10 cellular contexts compared by ENCODE assay signal in genomic region chr15:99143655-99144610, GRCh38. TPM values are rescaled to one million over a fixed set of nuclear protein-coding genes. Genes with fewer than 3 reads are reported as not detected.
DNase-seq lines count a peak whose midpoint lies in the region; ATAC-seq, FAIRE-seq and TF ChIP-seq lines count a peak whose summit lies in the region.
"Had no signal": no experiment of that assay in that cellular context is flagged by ENCODE, and none has a peak within 500 bp of the region (broad histone marks: within the 10 kb centered on the region; RNA-seq: fewer than 3 reads in every experiment).

No MANE protein-coding gene starts in this region.

- intact Hi-C loops in colonic mucosa (cut with DNase I) = no loop called here
- intact Hi-C loops in HepG2 (cut with micrococcal nuclease; ENCODE audit: unreplicated experiment) = no loop called here
- intact Hi-C loops in kidney (cut with DNase I) = no loop called here

- peaks cover 4% of the 10 kb centered on the region for H3K9me3 Mint-ChIP-seq in glutamatergic neuron (ENCODE audit: unreplicated experiment)
- H3K9me3 Mint-ChIP-seq: activated naive CD4-positive, alpha-beta T cell treated with anti-CD3 and anti-CD28 coated beads for 36 hours had no signal

- in situ Hi-C loops in HepG2 (cut with HindIII; ENCODE audit: extremely low pct_ligation_motif_present, low pct_unique_long_range_greater_than_20kb) = no loop called here

- peak; percentile 93 for ATAC-seq in HepG2
- no peak for ATAC-seq in HG03280 (IDR thresholded peaks at IDR 0.05; ENCODE audit: unreplicated experiment)
- ATAC-seq: foreskin keratinocyte had no signal

- H3K36me3 Mint-ChIP-seq in glutamatergic neuron (ENCODE audit: unreplicated experiment) = no peaks in the 10 kb centered on the region

- 84% methylated on average over 7 of the region's 7 CpGs for WGBS in HepG2 (ENCODE audit: low lambda C conversion rate)

- H3K27ac ChIP-seq in HUES48 (ENCODE audit: low read depth, low read length) (peak overlapping the region; percentile 76), colonic mucosa (no peak overlapping the region), HepG2 (ENCODE audit: extremely low read length, insufficient read depth, low read length) (no peak overlapping the region), stomach smooth muscle (ENCODE audit: low read length) (peak overlapping the region; percentile 91), kidney (ENCODE audit: low read depth in 2 of 2, low read length in 2 of 2) (no peak overlapping the region)
- H3K27ac ChIP-seq: foreskin keratinocyte had no signal

- H2AFZ ChIP-seq in HepG2 (ENCODE audit: low read length) = no peak overlapping the region

- H3K4me3 ChIP-seq in HUES48 (ENCODE audit: low read depth, low read length) (no peak overlapping the region), colonic mucosa (no peak overlapping the region), HepG2 (replicated peaks in 1 of 3; ENCODE audit: insufficient read depth in 1 of 3, low read depth in 2 of 3, low read length in 3 of 3) (no peak overlapping the region), stomach smooth muscle (ENCODE audit: low read length in 2 of 2) (peak overlapping the region in 1 of 2 donors; percentile 15), kidney (ENCODE audit: low read length in 2 of 2) (no peak overlapping the region)

- H3K4me3 Mint-ChIP-seq in glutamatergic neuron (ENCODE audit: unreplicated experiment) = no peak overlapping the region
- H3K4me3 Mint-ChIP-seq: activated naive CD4-positive, alpha-beta T cell treated with anti-CD3 and anti-CD28 coated beads for 36 hours had no signal

- H3K9me3 ChIP-seq in HUES48 (ENCODE audit: control insufficient read depth, insufficient read depth, low read length) (no peaks in the 10 kb centered on the region), colonic mucosa (no peaks in the 10 kb centered on the region), HepG2 (ENCODE audit: low read length) (no peaks in the 10 kb centered on the region), stomach smooth muscle (ENCODE audit: control insufficient read depth in 2 of 2, low read length in 2 of 2) (no peaks in the 10 kb centered on the region), kidney (ENCODE audit: control insufficient read depth in 1 of 2, low read length in 2 of 2) (no peaks in the 10 kb centered on the region)

- peaks cover 2% of the 10 kb centered on the region for H3K27me3 Mint-ChIP-seq in glutamatergic neuron (ENCODE audit: unreplicated experiment)

- TF ChIP-seq EP300 in HepG2 (IDR thresholded peaks at IDR 0.05; ENCODE audit: low read depth in 2 of 2, low read length in 2 of 2) (no peak), HepG2 (CRISPR knock-in tag; IDR thresholded peaks at IDR 0.05; ENCODE audit: borderline replicate concordance) (no peak)

- H3K4me1 Mint-ChIP-seq in glutamatergic neuron (ENCODE audit: low read depth, unreplicated experiment) = peaks cover 19% of the 10 kb centered on the region

- no peak for TF ChIP-seq POLR2A in HepG2 (IDR thresholded peaks at IDR 0.05; ENCODE audit: insufficient read depth in 1 of 2, low read depth in 2 of 2, low read length in 2 of 2)

- TF ChIP-seq RAD21 in HepG2 (CRISPR knock-in tag; IDR thresholded peaks at IDR 0.05) = no peak

- H3K4me1 ChIP-seq in HUES48 (ENCODE audit: control insufficient read depth, insufficient read depth, low read length) (peaks cover 38% of the 10 kb centered on the region), colonic mucosa (no peaks in the 10 kb centered on the region), HepG2 (ENCODE audit: insufficient read depth, low read length) (peaks cover 12% of the 10 kb centered on the region), stomach smooth muscle (ENCODE audit: control insufficient read depth, insufficient read depth, low read length) (peaks cover 56% of the 10 kb centered on the region), kidney (ENCODE audit: control insufficient read depth in 1 of 2, insufficient read depth in 1 of 2, low read depth in 1 of 2, low read length in 2 of 2) (no peaks in the 10 kb centered on the region)
- H3K4me1 ChIP-seq: foreskin keratinocyte had no signal

- no peak overlapping the region for H3K4me2 ChIP-seq in HepG2 (ENCODE audit: low read depth, low read length)

- peak; percentile 38 for DNase-seq in colonic mucosa
- DNase-seq in HepG2 (ENCODE audit: low spot score) = peak; percentile 35
- no peak for DNase-seq in NCI-H2029 (lab: John Stamatoyannopoulos, UW)
- DNase-seq in kidney = no peak
- DNase-seq in glutamatergic neuron = no peak
- DNase-seq: activated naive CD4-positive, alpha-beta T cell treated with anti-CD3 and anti-CD28 coated beads for 36 hours; foreskin keratinocyte had no signal

- no TSS peak for BruUV-seq in HepG2 (replicated peaks; lab: Mats Ljungman, UMichigan)

- H3K79me2 ChIP-seq in HepG2 (ENCODE audit: insufficient read depth, low read length) = no peaks in the 10 kb centered on the region

- no peak for FAIRE-seq in HepG2 (lab: Jason Lieb, UNC)
- no peak for FAIRE-seq in kidney (lab: Jason Lieb, UNC)

- TF ChIP-seq CTCF in colonic mucosa (IDR thresholded peaks at IDR 0.05) (no peak), HepG2 (CRISPR knock-in tag; IDR thresholded peaks at IDR 0.05) (no peak), kidney (IDR thresholded peaks at IDR 0.05; ENCODE audit: borderline replicate concordance, extremely low read depth, insufficient read depth) (no peak), glutamatergic neuron (IDR thresholded peaks at IDR 0.05; ENCODE audit: partially characterized antibody, unreplicated experiment) (no peak)

- H4K20me1 ChIP-seq in HepG2 (ENCODE audit: insufficient read depth, low read length) = no peaks in the 10 kb centered on the region

- no peak overlapping the region for H3K27ac Mint-ChIP-seq in glutamatergic neuron (ENCODE audit: unreplicated experiment)
- H3K27ac Mint-ChIP-seq: activated naive CD4-positive, alpha-beta T cell treated with anti-CD3 and anti-CD28 coated beads for 36 hours had no signal

- H3K9ac ChIP-seq in HUES48 (ENCODE audit: low read depth, low read length) (no peak overlapping the region), colonic mucosa (ENCODE audit: low read depth in 2 of 2, low read length in 2 of 2) (no peak overlapping the region), HepG2 (ENCODE audit: insufficient read depth, low read depth, low read length) (no peak overlapping the region), stomach smooth muscle (ENCODE audit: low read length in 2 of 2) (peak overlapping the region; percentile 29 to 56), kidney (ENCODE audit: low read length in 2 of 2) (no peak overlapping the region)

- POLR2A ChIA-PET in HepG2 (lab: Yijun Ruan, JAX) = interaction anchor here (1.1 to 1.5 kb wide), 2 partner anchors 9 to 12 kb away, joined by 3 to 6 read pairs; no protein-coding TSS in a partner anchor

- H3K36me3 ChIP-seq in HUES48 (ENCODE audit: control insufficient read depth, insufficient read depth, low read length) (peaks cover 4% of the 10 kb centered on the region; the same call in 1 of the 2 replicates), colonic mucosa (no peaks in the 10 kb centered on the region), HepG2 (replicated peaks in 1 of 2; ENCODE audit: control insufficient read depth in 1 of 2, insufficient read depth in 2 of 2, low read length in 2 of 2) (peaks cover 0 to 2% of the 10 kb centered on the region in 2 experiments; a peak in 2 of 5 replicates), stomach smooth muscle (ENCODE audit: control insufficient read depth in 2 of 2, insufficient read depth in 2 of 2, low read length in 2 of 2) (no peaks in the 10 kb centered on the region), kidney (ENCODE audit: control insufficient read depth in 1 of 2, insufficient read depth in 2 of 2, low read length in 2 of 2) (peaks cover 0 to 3% of the 10 kb centered on the region in 2 donors)

- no peaks in the 10 kb centered on the region for H3K27me3 ChIP-seq in HUES48 (ENCODE audit: control insufficient read depth, insufficient read depth, low read length)
- no peaks in the 10 kb centered on the region for H3K27me3 ChIP-seq in colonic mucosa
- no peaks in the 10 kb centered on the region for H3K27me3 ChIP-seq in HepG2 (ENCODE audit: control insufficient read depth in 1 of 2, insufficient read depth in 2 of 2, low read length in 2 of 2)
- no peaks in the 10 kb centered on the region for H3K27me3 ChIP-seq in stomach smooth muscle (ENCODE audit: control insufficient read depth in 1 of 2, insufficient read depth in 2 of 2, low read length in 2 of 2)
- H3K27me3 ChIP-seq: foreskin keratinocyte had no signal

- CTCF ChIA-PET in HepG2 (lab: Yijun Ruan, JAX; ENCODE audit: low intra/inter-chr PET ratio, low total read pairs) = no interaction called here

TF ChIP-seq in HepG2, 621 proteins besides CTCF, POLR2A, EP300 and RAD21 (continues in another document):
- TF ChIP-seq ZBTB7B (CRISPR knock-in tag; IDR thresholded peaks at IDR 0.05) (no peak), SMAD1 (CRISPR knock-in tag; IDR thresholded peaks at IDR 0.05; ENCODE audit: borderline replicate concordance, low read depth) (no peak), HDAC6 (IDR thresholded peaks at IDR 0.05; ENCODE audit: low read depth, low read length) (no peak)

RNA-seq across cellular contexts. Expression of gene SYNM, which starts 39.1 kb away (rescaled TPM):
- 100 to 1,000 TPM in 1 of 2 donors, 1 to 10 TPM in 1; 3.3 to 108 TPM for total RNA-seq in colonic mucosa
- 3.7 and 6.0 TPM in 2 replicates for total RNA-seq in HepG2 (2016; rRNA removed; fragmentation: Illumina TruSeq; extraction: Trizol)
- 0.20 and 0.44 TPM in 2 replicates for total RNA-seq in HepG2 (2016; cell fraction: cytosol; rRNA removed; fragmentation: Illumina TruSeq; extraction: Trizol; ENCODE audit: low read depth)
- 3.8 and 5.5 TPM in 2 replicates for total RNA-seq in HepG2 (2016; cell fraction: insoluble cytoplasmic fraction; rRNA removed; fragmentation: Illumina TruSeq; extraction: Trizol)
- total RNA-seq in HepG2 (2016; cell fraction: membrane; rRNA removed; fragmentation: Illumina TruSeq; extraction: Trizol) = 1.6 and 1.7 TPM in 2 replicates
- total RNA-seq in HepG2 (2016; cell fraction: nucleus; rRNA removed; fragmentation: Illumina TruSeq; extraction: Trizol) = 4.7 and 4.8 TPM in 2 replicates
- 1.1 and 1.2 TPM in 2 replicates for polyA plus RNA-seq in HepG2 (2011; rRNA removed)
- polyA plus RNA-seq in HepG2 (2011; cell fraction: cytosol; rRNA removed) = 0.74 and 0.99 TPM in 2 replicates
- 2.4 and 2.9 TPM in 2 replicates for polyA plus RNA-seq in HepG2 (2011; cell fraction: nucleus; rRNA removed)
- polyA plus RNA-seq in HepG2 (2012) = 1.6 and 2.4 TPM in 2 replicates
- 0.16 and 0.17 TPM in 2 replicates for polyA plus RNA-seq in HepG2 (2016; cell fraction: cytosol; fragmentation: Illumina TruSeq; extraction: Trizol; ENCODE audit: low read depth)
- 4.5 and 4.9 TPM in 2 replicates for polyA plus RNA-seq in HepG2 (2016; cell fraction: insoluble cytoplasmic fraction; fragmentation: Illumina TruSeq; extraction: Trizol; ENCODE audit: low read depth)
- polyA plus RNA-seq in HepG2 (2016; cell fraction: membrane; fragmentation: Illumina TruSeq; extraction: Trizol; ENCODE audit: low read depth) = 0.78 and 0.93 TPM in 2 replicates
- 6.9 TPM in 2 replicates for polyA plus RNA-seq in HepG2 (2016; cell fraction: nucleus; fragmentation: Illumina TruSeq; extraction: Trizol; ENCODE audit: insufficient read depth, low read depth)
- 2.1 and 23.9 TPM in 2 replicates for polyA minus RNA-seq in HepG2 (2011; rRNA and poly(A)+ RNA removed; ENCODE audit: low replicate concordance)
- 2.3 TPM in 2 replicates for polyA minus RNA-seq in HepG2 (2011; cell fraction: cytosol; rRNA and poly(A)+ RNA removed)
- 3.3 and 3.5 TPM in 2 replicates for polyA minus RNA-seq in HepG2 (2011; cell fraction: nucleus; rRNA and poly(A)+ RNA removed)
- total RNA-seq in kidney = 23.2 TPM
- polyA plus RNA-seq in kidney (ENCODE audit: insufficient read depth, low read depth, low replicate concordance) = 4.5 TPM
- 4.8 TPM for total RNA-seq in glutamatergic neuron (ENCODE audit: unreplicated experiment)

Comparison
In these comparisons a context has a peak if more than half of its experiments do, and no peak if none do; other contexts are left out.
1. H3K27ac ChIP-seq: peak in HUES48 (single experiment) and stomach smooth muscle (single experiment); none in colonic mucosa (single experiment), HepG2 (single experiment) and kidney (0 of 2).
2. H3K9ac ChIP-seq: peak in stomach smooth muscle (2 of 2); none in HUES48 (single experiment), colonic mucosa (0 of 2), HepG2 (single experiment) and kidney (0 of 2).
3. DNase-seq: peak in colonic mucosa (single experiment) and HepG2 (single experiment); none in NCI-H2029 (single experiment), kidney (single experiment) and glutamatergic neuron (single experiment).